ENCODE assay signal across 8 cellular contexts in genomic region chr13:19860884-19861655, GRCh38. TPM values are rescaled to one million over a fixed set of nuclear protein-coding genes. Genes with fewer than 3 reads are reported as not detected.
DNase-seq lines count a peak whose midpoint lies in the region; ATAC-seq and TF ChIP-seq lines count a peak whose summit lies in the region.

No MANE protein-coding gene starts in this region.

- peak overlapping the region in 7 of 12 donors; percentile 5 to 97 (median 93) for H3K4me3 ChIP-seq in heart left ventricle
- no peak overlapping the region for H3K4me3 ChIP-seq in suprapubic skin

- peak overlapping the region; percentile 92 for H3K27ac Mint-ChIP-seq in activated B cell treated with CpG ODN at 0.5 μM for 24 hours
- H3K27ac Mint-ChIP-seq in glutamatergic neuron (ENCODE audit: unreplicated experiment) = peak overlapping the region; percentile 95

- CTCF ChIA-PET in activated B cell treated with CpG ODN at 0.5 μM for 24 hours (lab: Charles Lee) = interaction anchor here (0.9 to 1.1 kb wide), 2 partner anchors 78 to 99 kb away, joined by 3 read pairs; no protein-coding TSS in a partner anchor

- TF ChIP-seq POLR2A in heart left ventricle (IDR thresholded peaks at IDR 0.05) = no peak
- TF ChIP-seq POLR2A in suprapubic skin (IDR thresholded peaks at IDR 0.05) = no peak

- DNase-seq in heart left ventricle (no peak), left cardiac atrium (no peak), activated B cell treated with CpG ODN at 0.5 μM for 24 hours (no peak), glutamatergic neuron (no peak), suprapubic skin (ENCODE audit: low spot score in 2 of 2) (no peak), SHP77 treated with DMSO at 0.1 percent for 48 hours (lab: John Stamatoyannopoulos, UW) (no peak), NCI-H2107 treated with DMSO at 0.1 percent for 48 hours (lab: John Stamatoyannopoulos, UW; ENCODE audit: unreplicated experiment) (no peak)
- no peak for DNase-seq in stimulated activated CD4-positive, alpha-beta T cell treated with anti-CD3 and anti-CD28 coated beads, Interleukin-4, amount 100 ng/mL, for 4 hours

- POLR2A ChIA-PET in activated B cell treated with CpG ODN at 0.5 μM for 24 hours (lab: Charles Lee) = interaction anchor here (0.6 to 2.0 kb wide), 3 partner anchors 8 to 103 kb away, joined by 3 to 21 read pairs (median 13); partner anchors contain the start of gene PSPC1

- TF ChIP-seq EP300 in suprapubic skin (IDR thresholded peaks at IDR 0.05) = no peak

- H3K9me3 Mint-ChIP-seq in activated B cell treated with CpG ODN at 0.5 μM for 24 hours = no peaks in the 10 kb centered on the region
- H3K9me3 Mint-ChIP-seq in glutamatergic neuron (ENCODE audit: unreplicated experiment) = peaks cover 21% of the 10 kb centered on the region

- H3K4me1 ChIP-seq in heart left ventricle (peaks cover 0 to 34% (median 20%) of the 10 kb centered on the region in 12 donors), suprapubic skin (peaks cover 25% of the 10 kb centered on the region)

- H3K4me3 Mint-ChIP-seq in activated B cell treated with CpG ODN at 0.5 μM for 24 hours (peak overlapping the region; percentile 89), glutamatergic neuron (ENCODE audit: unreplicated experiment) (peak overlapping the region; percentile 98)

- H3K27me3 ChIP-seq in heart left ventricle (no peaks in the 10 kb centered on the region), suprapubic skin (no peaks in the 10 kb centered on the region)

- H3K9me3 ChIP-seq in heart left ventricle (no peaks in the 10 kb centered on the region), suprapubic skin (no peaks in the 10 kb centered on the region)

- H3K36me3 Mint-ChIP-seq in activated B cell treated with CpG ODN at 0.5 μM for 24 hours (ENCODE audit: low read depth) (peaks cover 29% of the 10 kb centered on the region), glutamatergic neuron (ENCODE audit: unreplicated experiment) (peaks cover 4% of the 10 kb centered on the region)

- ATAC-seq in heart left ventricle (no peak), left cardiac atrium (no peak), activated B cell treated with CpG ODN at 0.5 μM for 24 hours (ENCODE audit: low read depth) (no peak)

- peaks cover 0 to 34% (median 12%) of the 10 kb centered on the region in 9 donors for H3K36me3 ChIP-seq in heart left ventricle
- H3K36me3 ChIP-seq in suprapubic skin = no peaks in the 10 kb centered on the region

- TF ChIP-seq CTCF in heart left ventricle (IDR thresholded peaks at IDR 0.05) = no peak
- TF ChIP-seq CTCF in activated B cell treated with CpG ODN at 0.5 μM for 24 hours (IDR thresholded peaks at IDR 0.05) = no peak
- no peak for TF ChIP-seq CTCF in glutamatergic neuron (IDR thresholded peaks at IDR 0.05; ENCODE audit: partially characterized antibody, unreplicated experiment)
- TF ChIP-seq CTCF in suprapubic skin (IDR thresholded peaks at IDR 0.05) = no peak

- H3K27ac ChIP-seq in heart left ventricle = peak overlapping the region in 8 of 12 donors; percentile 16 to 100 (median 98)
- peak overlapping the region; percentile 29 for H3K27ac ChIP-seq in suprapubic skin

- H3K4me1 Mint-ChIP-seq in activated B cell treated with CpG ODN at 0.5 μM for 24 hours (peaks cover 34% of the 10 kb centered on the region), glutamatergic neuron (ENCODE audit: low read depth, unreplicated experiment) (peaks cover 12% of the 10 kb centered on the region)

- intact Hi-C loops in heart left ventricle (cut with DNase I) (loop anchor here in 8 of 10 donors (5.0 to 10.0 kb wide), 5 partner anchors 79 to 229 kb away; partner anchors contain the start of genes MPHOSPH8 (in 6 of the 8), PSPC1 (in 2 of the 8) and ZMYM2 (in 2 of the 8)), left cardiac atrium (cut with DNase I) (loop anchor here in 1 of 2 donors (5.0 to 10.0 kb wide), 2 partner anchors 76 to 96 kb away; partner anchors contain the start of genes PSPC1 and ZMYM2), activated B cell treated with CpG ODN at 0.5 μM for 24 hours (cut with micrococcal nuclease) (loop anchor here (5.0 to 10.0 kb wide), 5 partner anchors 296 to 1434 kb away; partner anchors contain the start of genes EEF1AKMT1, TPTE2 and XPO4)

- WGBS in heart left ventricle, 4 donors = 71 to 88% (median 86%) methylated on average over 4 of the region's 4 CpGs
- WGBS in suprapubic skin = 69% methylated on average over 4 of the region's 4 CpGs

- H3K27me3 Mint-ChIP-seq in activated B cell treated with CpG ODN at 0.5 μM for 24 hours = no peaks in the 10 kb centered on the region
- H3K27me3 Mint-ChIP-seq in glutamatergic neuron (ENCODE audit: unreplicated experiment) = peaks cover 14% of the 10 kb centered on the region

RNA-seq across cellular contexts. Expression of gene ZMYM5, which starts 2.4 kb away (rescaled TPM):
- total RNA-seq in heart left ventricle (10 to 100 TPM in 1 of 9 donors, 1 to 10 TPM in 8; 5.7 to 10.2 (median 7.5) TPM), left cardiac atrium (1 to 10 TPM; 6.4 to 8.7 TPM), activated B cell treated with CpG ODN at 0.5 μM for 24 hours (14.1 and 17.1 TPM in 2 replicates), glutamatergic neuron (ENCODE audit: unreplicated experiment) (20.1 TPM), suprapubic skin (10 to 100 TPM in 3 of 4 donors, 1 to 10 TPM in 1; 8.8 to 25.7 (median 13.4) TPM)
- polyA plus RNA-seq in heart left ventricle = 1 to 10 TPM; 5.0 to 5.9 TPM
